ENCODE assay signal across 1 cellular context in genomic region chr9:128438343-128439109, GRCh38.
TF ChIP-seq lines count a peak whose summit lies in the region.

No MANE protein-coding gene starts in this region.

TF ChIP-seq in K562, 482 proteins besides CTCF, POLR2A, EP300 and RAD21 (continued from another document and continues in another):
- no peak for TF ChIP-seq ZBTB11 (CRISPR knock-in tag; IDR thresholded peaks at IDR 0.05)
- TF ChIP-seq PRDM10 (IDR thresholded peaks at IDR 0.05; ENCODE audit: partially characterized antibody) = no peak
- no peak for TF ChIP-seq CBFB (CRISPR knock-in tag; IDR thresholded peaks at IDR 0.05)
- TF ChIP-seq GATAD2B (IDR thresholded peaks at IDR 0.05; ENCODE audit: borderline replicate concordance) = no peak
- no peak for TF ChIP-seq BRD9 (IDR thresholded peaks at IDR 0.05; ENCODE audit: low read depth, partially characterized antibody)
- TF ChIP-seq NFIC (IDR thresholded peaks at IDR 0.05) = peak; percentile 93
- TF ChIP-seq ZBTB33 (CRISPR knock-in tag; IDR thresholded peaks at IDR 0.05) = peak; percentile 47; the same call in 1 of the 2 replicates
- peak; percentile 48; the same call in 1 of the 2 replicates for TF ChIP-seq ZNF263 (CRISPR knock-in tag; IDR thresholded peaks at IDR 0.05; ENCODE audit: borderline replicate concordance)
- 0 out of 2 replicates have a peak, but pooled peaks have one; percentile 28 for TF ChIP-seq ZNF384 (IDR thresholded peaks at IDR 0.05; ENCODE audit: low read depth, low read length)
- TF ChIP-seq ZNF12 (CRISPR knock-in tag; IDR thresholded peaks at IDR 0.05) = 0 out of 2 replicates have a peak, but pooled peaks have one; percentile 34
- TF ChIP-seq KAT7 (CRISPR knock-in tag; IDR thresholded peaks at IDR 0.05; ENCODE audit: borderline replicate concordance) = no peak
- peak in 1 of 3 experiments; percentile 35 for TF ChIP-seq YY1 (IDR thresholded peaks at IDR 0.05; ENCODE audit: borderline replicate concordance in 1 of 3, control insufficient read depth in 1 of 3, extremely low read depth in 1 of 3, insufficient read depth in 3 of 3, insufficient read length in 1 of 3, insufficient replicate concordance in 2 of 3, low read depth in 1 of 3, low read length in 2 of 3)
- no peak for TF ChIP-seq RHOXF2B (CRISPR knock-in tag; conservative IDR thresholded peaks at IDR 0.05)
- no peak for TF ChIP-seq MTA3 (IDR thresholded peaks at IDR 0.05; ENCODE audit: borderline replicate concordance)
- no peak for TF ChIP-seq GMEB1 (CRISPR knock-in tag; IDR thresholded peaks at IDR 0.05)
- TF ChIP-seq JUND (IDR thresholded peaks at IDR 0.05; ENCODE audit: borderline replicate concordance, low read depth, low read length) = peak; percentile 39; the same call in 1 of the 2 replicates
- no peak; the same call in 2 of the 3 replicates for TF ChIP-seq JUND (tag; IDR thresholded peaks at IDR 0.05; ENCODE audit: borderline replicate concordance, low read depth, low read length)
- no peak for TF ChIP-seq C11orf30 (IDR thresholded peaks at IDR 0.05; ENCODE audit: low read depth)
- TF ChIP-seq ZNF224 (CRISPR knock-in tag; IDR thresholded peaks at IDR 0.05) = no peak
- TF ChIP-seq EWSR1 (IDR thresholded peaks at IDR 0.05; ENCODE audit: borderline replicate concordance, low read depth, partially characterized antibody) = no peak
- TF ChIP-seq PREB (CRISPR knock-in tag; IDR thresholded peaks at IDR 0.05) = no peak
- TF ChIP-seq TBP (optimal IDR thresholded peaks at IDR 0.05; ENCODE audit: low read depth, low read length) = peak; percentile 19
- TF ChIP-seq ZNF740 (CRISPR knock-in tag; IDR thresholded peaks at IDR 0.05) = peak; percentile 64; the same call in 1 of the 2 replicates
- no peak for TF ChIP-seq ZNF740 (tag; IDR thresholded peaks at IDR 0.05)
- TF ChIP-seq SNAPC5 (CRISPR knock-in tag; IDR thresholded peaks at IDR 0.05) = no peak
- 0 out of 2 replicates have a peak, but pooled peaks have one; percentile 45 for TF ChIP-seq SP1 (CRISPR knock-in tag; IDR thresholded peaks at IDR 0.05)
- no peak for TF ChIP-seq CCNT2 (IDR thresholded peaks at IDR 0.05; ENCODE audit: borderline replicate concordance, extremely low read depth, insufficient read length, low read depth, low read length)
- peak; percentile 61; the same call in 1 of the 2 replicates for TF ChIP-seq GABPB1 (CRISPR knock-in tag; IDR thresholded peaks at IDR 0.05)
- no peak for TF ChIP-seq AFF4 (CRISPR knock-in tag; IDR thresholded peaks at IDR 0.05)
